Comparison of ENCODE assay signal across 12 cellular contexts in the genomic region with DNA sequence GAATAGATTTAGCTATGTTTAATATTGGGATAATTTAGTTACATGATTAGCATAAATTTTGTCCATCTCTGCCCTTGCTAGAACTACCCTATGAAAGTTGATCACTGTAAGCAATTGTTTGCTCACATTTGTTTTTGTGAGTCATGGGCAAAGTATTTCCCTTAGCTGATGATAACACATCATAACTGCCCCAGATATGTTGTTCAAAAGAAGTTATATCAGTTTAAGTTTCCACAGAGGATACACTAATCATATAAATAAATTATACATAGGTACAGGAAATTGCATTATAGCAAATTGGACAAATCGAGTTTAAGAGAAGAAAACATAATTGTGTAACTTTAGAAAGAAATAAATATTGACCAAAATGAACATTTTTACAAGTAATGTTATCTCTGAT.
"Had no signal": no experiment of that assay in that cellular context is flagged by ENCODE, and none has a peak within 500 bp of the region (broad histone marks: within the 10 kb centered on the region; RNA-seq: fewer than 3 reads in every experiment).

No MANE protein-coding gene starts in this region.

- H3K9me3 Mint-ChIP-seq: activated naive CD8-positive, alpha-beta T cell treated with anti-CD3 and anti-CD28 coated beads for 36 hours had no signal

- H3K27ac ChIP-seq: ascending aorta, cardiac muscle cell, gastrocnemius medialis, hepatocyte, lower lobe of right lung, parathyroid adenoma had no signal

- H2AFZ ChIP-seq: hepatocyte, parathyroid adenoma had no signal

- H3K4me3 ChIP-seq: ascending aorta, cardiac muscle cell, gastrocnemius medialis, hepatocyte, lower lobe of right lung had no signal

- H3K4me1 ChIP-seq: ascending aorta, gastrocnemius medialis, lower lobe of right lung, parathyroid adenoma had no signal

- H3K4me2 ChIP-seq: hepatocyte had no signal

- H3K4me3 Mint-ChIP-seq: activated naive CD8-positive, alpha-beta T cell treated with anti-CD3 and anti-CD28 coated beads for 36 hours; activated T-cell treated with anti-CD3 and anti-CD28 coated beads, Interleukin-2, amount 50 U/mL, for 4 hours; naive thymus-derived CD4-positive, alpha-beta T cell; T-helper 17 cell had no signal

- H3K27me3 ChIP-seq: ascending aorta, cardiac muscle cell, gastrocnemius medialis, hepatocyte had no signal

- DNase-seq: activated gamma-delta T cell treated with Interleukin-2 at 50 U/mL for 16 hours; activated naive CD8-positive, alpha-beta T cell treated with anti-CD3 and anti-CD28 coated beads for 36 hours; activated T-cell treated with anti-CD3 and anti-CD28 coated beads, Interleukin-2, amount 50 U/mL, for 4 hours; gastrocnemius medialis; lower lobe of right lung; naive thymus-derived CD4-positive, alpha-beta T cell; small intestine; T-helper 17 cell had no signal

- H3K27me3 Mint-ChIP-seq: activated naive CD8-positive, alpha-beta T cell treated with anti-CD3 and anti-CD28 coated beads for 36 hours; naive thymus-derived CD4-positive, alpha-beta T cell; T-helper 17 cell had no signal

- H3K79me2 ChIP-seq: hepatocyte, parathyroid adenoma had no signal

- H3K36me3 ChIP-seq: ascending aorta, cardiac muscle cell, gastrocnemius medialis, lower lobe of right lung had no signal

- H3K9ac ChIP-seq: parathyroid adenoma had no signal

- H3K36me3 Mint-ChIP-seq: activated naive CD8-positive, alpha-beta T cell treated with anti-CD3 and anti-CD28 coated beads for 36 hours; naive thymus-derived CD4-positive, alpha-beta T cell had no signal

- ATAC-seq: activated T-cell treated with anti-CD3 and anti-CD28 coated beads, Interleukin-2, amount 50 U/mL, for 4 hours; gastrocnemius medialis; lower lobe of right lung; naive thymus-derived CD4-positive, alpha-beta T cell; T-helper 17 cell had no signal

- H3K4me1 Mint-ChIP-seq: activated naive CD8-positive, alpha-beta T cell treated with anti-CD3 and anti-CD28 coated beads for 36 hours; T-helper 17 cell had no signal

- H3K9me3 ChIP-seq: ascending aorta, gastrocnemius medialis, lower lobe of right lung had no signal

- H3K27ac Mint-ChIP-seq: activated naive CD8-positive, alpha-beta T cell treated with anti-CD3 and anti-CD28 coated beads for 36 hours; naive thymus-derived CD4-positive, alpha-beta T cell; T-helper 17 cell had no signal
